ENCODE assay signal across 10 cellular contexts in the genomic region with DNA sequence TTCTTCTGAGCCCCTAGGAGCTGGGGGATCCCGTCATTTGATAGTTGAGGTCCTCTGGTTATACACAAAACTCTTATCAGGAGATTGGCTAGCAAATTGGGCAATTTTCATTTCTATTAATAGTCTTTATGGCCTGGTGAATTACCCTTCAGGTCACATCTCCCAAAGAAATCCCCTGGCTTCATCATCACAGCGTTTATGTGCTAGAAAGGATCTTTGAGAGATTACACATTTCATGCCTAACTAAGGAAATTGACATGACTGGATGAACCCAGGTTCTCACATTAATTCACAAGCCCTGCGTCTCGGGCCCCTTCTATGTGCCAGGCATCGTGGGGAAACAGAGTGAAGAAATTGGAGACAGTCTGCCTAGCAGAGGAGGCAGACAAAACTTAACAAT.
"Had no signal": no experiment of that assay in that cellular context is flagged by ENCODE, and none has a peak within 500 bp of the region (broad histone marks: within the 10 kb centered on the region; RNA-seq: fewer than 3 reads in every experiment).

No MANE protein-coding gene starts in this region.

- H3K4me3 ChIP-seq: GM23338, K562 had no signal

- H2AFZ ChIP-seq: GM23338 had no signal

- H3K4me2 ChIP-seq: GM23338 had no signal

- H3K4me3 Mint-ChIP-seq: GM23338, H9 had no signal

- FAIRE-seq: H1, H54, HTR-8/SVneo, K562 had no signal

- ATAC-seq: GM23338 had no signal

- DNase-seq: H9, HCEC 1CT, IMR-90, Kasumi-1, KG1 had no signal
